In the genomic region with DNA sequence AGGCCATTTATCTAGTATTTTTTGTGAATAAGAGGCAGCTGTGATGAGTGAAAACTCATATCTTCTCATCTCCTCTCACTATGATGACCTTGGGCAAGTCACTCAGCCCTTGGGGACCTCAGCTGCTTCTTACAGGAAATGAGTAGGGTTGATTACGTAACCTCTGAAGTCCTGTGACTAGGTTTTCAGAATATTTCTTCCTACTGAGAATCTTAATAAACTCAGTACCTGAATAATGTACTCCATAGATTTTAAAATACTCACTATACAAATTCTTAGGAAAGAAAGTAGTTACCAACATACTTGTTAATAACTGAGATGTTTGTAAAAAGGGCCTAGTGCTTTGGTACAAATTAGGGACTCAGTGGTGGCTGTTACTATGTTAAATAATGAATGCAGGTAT, we compare ENCODE assay signal across 9 cellular contexts.
DNase-seq lines count a peak whose midpoint lies in the region; ATAC-seq and TF ChIP-seq lines count a peak whose summit lies in the region.
"Had no signal": no experiment of that assay in that cellular context is flagged by ENCODE, and none has a peak within 500 bp of the region (broad histone marks: within the 10 kb centered on the region; RNA-seq: fewer than 3 reads in every experiment).

No MANE protein-coding gene starts in this region.

- TF ChIP-seq CTCF in GM06990 (IDR thresholded peaks at IDR 0.05; ENCODE audit: insufficient read depth, low read length, poor library complexity, severe bottlenecking) (no peak), GM23338 (conservative IDR thresholded peaks at IDR 0.05; ENCODE audit: low read depth in 2 of 2) (no peak)

- H3K36me3 Mint-ChIP-seq in activated CD4-positive, alpha-beta T cell treated with anti-CD3 and anti-CD28 coated beads, Interleukin-2, amount 10 ng/mL, durations not matched to agents 7 days and 5 days (ENCODE audit: low read depth): peaks cover 12% of the 10 kb centered on the region
- peaks cover 11% of the 10 kb centered on the region for H3K36me3 Mint-ChIP-seq in GM23338 (ENCODE audit: low read depth)

- H3K79me2 ChIP-seq in GM23338 (replicated peaks; ENCODE audit: insufficient read depth): no peaks in the 10 kb centered on the region

- POLR2A ChIA-PET in activated CD4-positive, alpha-beta T cell treated with anti-CD3 and anti-CD28 coated beads, Interleukin-2, amount 10 ng/mL, durations not matched to agents 7 days and 5 days (lab: Charles Lee): no interaction called here

- no peaks in the 10 kb centered on the region for H3K27me3 ChIP-seq in GM06990 (replicated peaks; ENCODE audit: control insufficient read depth, insufficient read depth, low read length)
- H3K27me3 ChIP-seq in GM23338 (ENCODE audit: insufficient read depth): no peaks in the 10 kb centered on the region

- peak overlapping the region; percentile 62 for H3K27ac Mint-ChIP-seq in activated CD4-positive, alpha-beta T cell treated with anti-CD3 and anti-CD28 coated beads, Interleukin-2, amount 10 ng/mL, durations not matched to agents 7 days and 5 days
- no peak overlapping the region for H3K27ac Mint-ChIP-seq in GM23338

- peaks cover 1% of the 10 kb centered on the region; the same call in 1 of the 2 replicates for H4K20me1 ChIP-seq in GM23338 (replicated peaks; ENCODE audit: insufficient read depth)

- no peaks in the 10 kb centered on the region for H3K9me3 Mint-ChIP-seq in activated CD4-positive, alpha-beta T cell treated with anti-CD3 and anti-CD28 coated beads, Interleukin-2, amount 10 ng/mL, durations not matched to agents 7 days and 5 days
- H3K9me3 Mint-ChIP-seq in GM23338: no peaks in the 10 kb centered on the region

- no peak overlapping the region for H3K4me3 Mint-ChIP-seq in activated CD4-positive, alpha-beta T cell treated with anti-CD3 and anti-CD28 coated beads, Interleukin-2, amount 10 ng/mL, durations not matched to agents 7 days and 5 days
- H3K4me3 Mint-ChIP-seq in GM23338: no peak overlapping the region

- TF ChIP-seq RAD21 in Ishikawa (IDR thresholded peaks at IDR 0.05; ENCODE audit: low read depth): no peak

- H3K27me3 Mint-ChIP-seq in activated CD4-positive, alpha-beta T cell treated with anti-CD3 and anti-CD28 coated beads, Interleukin-2, amount 10 ng/mL, durations not matched to agents 7 days and 5 days: no peaks in the 10 kb centered on the region
- no peaks in the 10 kb centered on the region for H3K27me3 Mint-ChIP-seq in GM23338 (ENCODE audit: insufficient read depth, low read depth, poor library complexity)

- no peak overlapping the region for H3K27ac ChIP-seq in GM23338 (ENCODE audit: low read depth)
- H3K27ac ChIP-seq: VCaP had no signal

- intact Hi-C loops in left ventricle myocardium superior (cut with micrococcal nuclease): no loop called here

- H3K4me1 Mint-ChIP-seq in activated CD4-positive, alpha-beta T cell treated with anti-CD3 and anti-CD28 coated beads, Interleukin-2, amount 10 ng/mL, durations not matched to agents 7 days and 5 days: peaks cover 42% of the 10 kb centered on the region
- peaks cover 2% of the 10 kb centered on the region; the same call in 2 of the 3 replicates for H3K4me1 Mint-ChIP-seq in GM23338

- peaks cover 10% of the 10 kb centered on the region for H3K36me3 ChIP-seq in GM06990 (ENCODE audit: control insufficient read depth, insufficient read depth, low read length)
- H3K36me3 ChIP-seq in GM23338 (ENCODE audit: insufficient read depth): peaks cover 3% of the 10 kb centered on the region; the same call in 1 of the 2 replicates

- no peak overlapping the region for H3K4me3 ChIP-seq in GM06990 (replicated peaks; ENCODE audit: low read depth, low read length)
- no peak overlapping the region for H3K4me3 ChIP-seq in GM23338

- DNase-seq in GM06990 (ENCODE audit: extremely low read depth, insufficient read length) (peak; percentile 71), left ventricle myocardium superior (peak; percentile 59), stromal cell of bone marrow (ENCODE audit: low read depth) (peak; percentile 76), inferior parietal cortex (ENCODE audit: extremely low spot score) (no peak), GM23338 (ENCODE audit: low spot score) (no peak)
- peak; percentile 37 for DNase-seq in activated CD4-positive, alpha-beta T cell treated with anti-CD3 and anti-CD28 coated beads, Interleukin-2, amount 10 ng/mL, durations not matched to agents 7 days and 5 days

- no peaks in the 10 kb centered on the region for H3F3A ChIP-seq in GM23338 (replicated peaks; ENCODE audit: low read depth)

- no peak overlapping the region for H2AFZ ChIP-seq in GM23338

- H3K4me2 ChIP-seq in GM23338: no peak overlapping the region

- no peak for TF ChIP-seq EP300 in Ishikawa (IDR thresholded peaks at IDR 0.05; ENCODE audit: borderline replicate concordance)

- ATAC-seq in GM21447 (IDR thresholded peaks at IDR 0.05; ENCODE audit: unreplicated experiment) (peak; percentile 67), left ventricle myocardium superior (peak; percentile 53), GM23338 (no peak)

- CTCF ChIA-PET in activated CD4-positive, alpha-beta T cell treated with anti-CD3 and anti-CD28 coated beads, Interleukin-2, amount 10 ng/mL, durations not matched to agents 7 days and 5 days (lab: Charles Lee): interaction anchor here (1.8 kb wide), 1 partner anchor 21 kb away, joined by 5 read pairs; no protein-coding TSS in a partner anchor

- no peaks in the 10 kb centered on the region for H3K9me2 ChIP-seq in GM23338 (ENCODE audit: insufficient read depth)

- no peaks in the 10 kb centered on the region for H3K4me1 ChIP-seq in GM23338 (ENCODE audit: insufficient read depth)

TF ChIP-seq in Ishikawa, 13 proteins besides CTCF, POLR2A, EP300 and RAD21:
- TF ChIP-seq TAF1 (IDR thresholded peaks at IDR 0.05; ENCODE audit: low read depth): no peak
- no peak for TF ChIP-seq FOXM1 (IDR thresholded peaks at IDR 0.05; ENCODE audit: borderline replicate concordance, low read depth)
- no peak for TF ChIP-seq EGR1 (IDR thresholded peaks at IDR 0.05)
- TF ChIP-seq CEBPB (IDR thresholded peaks at IDR 0.05): peak; percentile 78
- no peak for TF ChIP-seq CREB1 (IDR thresholded peaks at IDR 0.05; ENCODE audit: low read depth)

TF ChIP-seq in GM23338, 12 proteins besides CTCF, POLR2A, EP300 and RAD21:
- TF ChIP-seq STAT1 (IDR thresholded peaks at IDR 0.05; ENCODE audit: unreplicated experiment) (no peak), EZH2 (IDR thresholded peaks at IDR 0.05; ENCODE audit: low read depth, unreplicated experiment) (no peak), ZNF114 (CRISPR knock-in tag; IDR thresholded peaks at IDR 0.05) (no peak), POLR2AphosphoS5 (IDR thresholded peaks at IDR 0.05; ENCODE audit: low read depth) (no peak), JUNB (IDR thresholded peaks at IDR 0.05; ENCODE audit: unreplicated experiment) (no peak)

Comparison
In these comparisons a context has a peak if more than half of its experiments do, and no peak if none do; other contexts are left out.
1. DNase-seq: peak in GM06990 (single experiment), activated CD4-positive, alpha-beta T cell treated with anti-CD3 and anti-CD28 coated beads, Interleukin-2, amount 10 ng/mL, durations not matched to agents 7 days and 5 days (single experiment), left ventricle myocardium superior (single experiment) and stromal cell of bone marrow (single experiment); none in inferior parietal cortex (single experiment) and GM23338 (single experiment).